ENCODE assay signal across 21 cellular contexts in the genomic region with DNA sequence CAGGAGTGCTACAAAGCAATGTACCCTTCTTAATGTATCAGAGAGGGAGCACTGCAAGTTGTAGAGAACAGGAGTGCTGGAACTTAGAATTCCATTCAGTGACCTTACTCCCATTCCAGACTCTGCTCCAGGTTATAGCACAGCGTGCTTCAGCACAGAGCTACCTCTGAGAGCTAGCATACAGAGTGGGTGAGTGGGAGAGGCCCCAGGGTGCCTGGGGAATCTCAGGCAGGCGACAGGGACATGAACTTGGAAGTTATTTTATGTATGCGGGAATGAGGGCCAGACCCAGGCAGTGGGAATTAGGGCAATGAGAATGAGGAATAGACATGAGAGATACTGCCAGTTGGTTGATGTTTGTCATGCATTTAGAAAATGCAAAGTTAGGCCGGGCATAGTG. TPM values are rescaled to one million over a fixed set of nuclear protein-coding genes. Genes with fewer than 3 reads are reported as not detected.
DNase-seq lines count a peak whose midpoint lies in the region; ATAC-seq, FAIRE-seq and TF ChIP-seq lines count a peak whose summit lies in the region.
"Had no signal": no experiment of that assay in that cellular context is flagged by ENCODE, and none has a peak within 500 bp of the region (broad histone marks: within the 10 kb centered on the region; RNA-seq: fewer than 3 reads in every experiment).

No MANE protein-coding gene starts in this region.

- DNase-seq in cardiac muscle cell (ENCODE audit: low read depth in 1 of 2, low spot score in 1 of 2) (peak in 1 of 2 donors; percentile 49), left ventricle myocardium inferior (no peak), endothelial cell of umbilical vein (ENCODE audit: low read depth, low spot score) (peak; percentile 0), heart right ventricle (no peak), left colon (no peak), COR-L47 (lab: John Stamatoyannopoulos, UW) (no peak)
- DNase-seq: C1 segment of cervical spinal cord; Caco-2; CD4-positive, alpha-beta memory T cell; DMS153; DND-41; GM23248; H7; HCEC 1CT had no signal

- no peak overlapping the region for H2AFZ ChIP-seq in endothelial cell of umbilical vein (ENCODE audit: low read depth, low read length)
- H2AFZ ChIP-seq: GM23248 had no signal

- no peak overlapping the region for H3K9ac ChIP-seq in endothelial cell of umbilical vein (replicated peaks; ENCODE audit: extremely low read depth, insufficient read depth, low read length)
- H3K9ac ChIP-seq: GM23248 had no signal

- intact Hi-C loops in left ventricle myocardium inferior (cut with micrococcal nuclease) (no loop called here), endothelial cell of umbilical vein (cut with micrococcal nuclease) (no loop called here), heart right ventricle (cut with DNase I) (no loop called here), left colon (cut with DNase I, micrococcal nuclease) (no loop called here)

- POLR2A ChIA-PET in endothelial cell of umbilical vein (lab: Charles Lee) = no interaction called here

- H3K79me2 ChIP-seq in endothelial cell of umbilical vein (ENCODE audit: control insufficient read depth, insufficient read depth, low read length) = no peaks in the 10 kb centered on the region

- dilution Hi-C loops in endothelial cell of umbilical vein (cut with MboI; ENCODE audit: extremely low pct_ligation_motif_present, low sequenced_read_pairs) = no loop called here

- H3K4me1 ChIP-seq in cardiac muscle cell (ENCODE audit: low read depth) = peaks cover 4% of the 10 kb centered on the region
- peaks cover 11% of the 10 kb centered on the region for H3K4me1 ChIP-seq in left ventricle myocardium inferior
- H3K4me1 ChIP-seq in endothelial cell of umbilical vein (ENCODE audit: control insufficient read depth, extremely low read depth, insufficient read depth, low read length) = no peaks in the 10 kb centered on the region
- H3K4me1 ChIP-seq in heart right ventricle = peaks cover 0 to 16% (median 0%) of the 10 kb centered on the region in 9 donors

- ATAC-seq in heart right ventricle = peak in 5 of 8 donors; percentile 43 to 74 (median 61)
- ATAC-seq in left colon = no peak

- no peaks in the 10 kb centered on the region for H4K20me1 ChIP-seq in endothelial cell of umbilical vein (replicated peaks; ENCODE audit: control insufficient read depth, extremely low read depth, insufficient read depth, low read length)

- H3K9me3 ChIP-seq in cardiac muscle cell (ENCODE audit: low read depth) (no peaks in the 10 kb centered on the region), left ventricle myocardium inferior (replicated peaks) (no peaks in the 10 kb centered on the region), endothelial cell of umbilical vein (replicated peaks; ENCODE audit: control insufficient read depth, insufficient read depth, low read length) (no peaks in the 10 kb centered on the region), heart right ventricle (no peaks in the 10 kb centered on the region)
- H3K9me3 ChIP-seq: Caco-2 had no signal

- H3K36me3 ChIP-seq in cardiac muscle cell = no peaks in the 10 kb centered on the region
- H3K36me3 ChIP-seq in left ventricle myocardium inferior = no peaks in the 10 kb centered on the region
- H3K36me3 ChIP-seq in endothelial cell of umbilical vein (ENCODE audit: control insufficient read depth in 2 of 2, extremely low read depth in 1 of 2, insufficient read depth in 2 of 2, low read length in 2 of 2) = no peaks in the 10 kb centered on the region
- H3K36me3 ChIP-seq in heart right ventricle = no peaks in the 10 kb centered on the region

- FAIRE-seq in endothelial cell of umbilical vein (lab: Jason Lieb, UNC) = no peak
- FAIRE-seq: G401.6, GM12892, GM19239, H1 had no signal

- no peak for TF ChIP-seq CTCF in cardiac muscle cell (IDR thresholded peaks at IDR 0.05; ENCODE audit: low read depth, low read length)
- TF ChIP-seq CTCF in left ventricle myocardium inferior (IDR thresholded peaks at IDR 0.05; ENCODE audit: borderline replicate concordance) = no peak
- TF ChIP-seq CTCF in endothelial cell of umbilical vein (IDR thresholded peaks at IDR 0.05; ENCODE audit: extremely low read depth in 1 of 2, insufficient read depth in 1 of 2, low read depth in 1 of 2, low read length in 2 of 2) = no peak
- TF ChIP-seq CTCF in heart right ventricle (IDR thresholded peaks at IDR 0.05) = no peak

- peak overlapping the region; percentile 28 for H3K27ac ChIP-seq in cardiac muscle cell
- H3K27ac ChIP-seq in left ventricle myocardium inferior (replicated peaks) = no peak overlapping the region
- no peak overlapping the region for H3K27ac ChIP-seq in endothelial cell of umbilical vein (ENCODE audit: insufficient read depth, low read depth, low read length)
- peak overlapping the region in 1 of 10 donors; percentile 43 for H3K27ac ChIP-seq in heart right ventricle
- H3K27ac ChIP-seq: GM23248 had no signal

- CTCF ChIA-PET in endothelial cell of umbilical vein (lab: Charles Lee) = no interaction called here

- no peak for TF ChIP-seq POLR2A in endothelial cell of umbilical vein (IDR thresholded peaks at IDR 0.05; ENCODE audit: low read depth, low read length)

- WGBS in heart right ventricle, 2 donors = 37 to 54% methylated on average over 4 of the region's 4 CpGs

- H3K27me3 ChIP-seq in cardiac muscle cell (no peaks in the 10 kb centered on the region), left ventricle myocardium inferior (ENCODE audit: low read depth) (no peaks in the 10 kb centered on the region), endothelial cell of umbilical vein (ENCODE audit: control insufficient read depth in 2 of 2, insufficient read depth in 2 of 2, low read length in 2 of 2) (peaks cover 0 to 3% of the 10 kb centered on the region in 2 experiments), heart right ventricle (no peaks in the 10 kb centered on the region)

- no peaks in the 10 kb centered on the region for H3K9me1 ChIP-seq in endothelial cell of umbilical vein (replicated peaks; ENCODE audit: control insufficient read depth, extremely low read depth, insufficient read depth, low read length)

- no TSS peak for BruUV-seq in endothelial cell of umbilical vein (replicated peaks; lab: Mats Ljungman, UMichigan)

- no peak overlapping the region for H3K4me2 ChIP-seq in endothelial cell of umbilical vein (ENCODE audit: insufficient read depth, low read length)

- no peak overlapping the region for H3K4me3 ChIP-seq in cardiac muscle cell
- no peak overlapping the region for H3K4me3 ChIP-seq in left ventricle myocardium inferior
- H3K4me3 ChIP-seq in endothelial cell of umbilical vein (replicated peaks in 1 of 3; ENCODE audit: insufficient read depth in 1 of 3, low read depth in 1 of 3, low read length in 3 of 3) = no peak overlapping the region
- no peak overlapping the region for H3K4me3 ChIP-seq in heart right ventricle
- H3K4me3 ChIP-seq: GM23248 had no signal

TF ChIP-seq in endothelial cell of umbilical vein, 7 proteins besides CTCF, POLR2A, EP300 and RAD21:
- TF ChIP-seq GATA2 (IDR thresholded peaks at IDR 0.05; ENCODE audit: insufficient read depth, insufficient read length, low read depth, low read length) (no peak), FOS (IDR thresholded peaks at IDR 0.05; ENCODE audit: borderline replicate concordance, insufficient read depth, low read length) (no peak), POLR2AphosphoS5 (IDR thresholded peaks at IDR 0.05; ENCODE audit: insufficient read depth, low read depth, low read length) (no peak), JUN (IDR thresholded peaks at IDR 0.05; ENCODE audit: borderline replicate concordance, insufficient read depth, insufficient read length, low read depth) (no peak), EZH2 (IDR thresholded peaks at IDR 0.05; ENCODE audit: borderline replicate concordance, low read depth, low read length, severe bottlenecking) (no peak), MYC (IDR thresholded peaks at IDR 0.05; ENCODE audit: low read depth, low read length) (no peak)
- TF ChIP-seq, protein P1, sequence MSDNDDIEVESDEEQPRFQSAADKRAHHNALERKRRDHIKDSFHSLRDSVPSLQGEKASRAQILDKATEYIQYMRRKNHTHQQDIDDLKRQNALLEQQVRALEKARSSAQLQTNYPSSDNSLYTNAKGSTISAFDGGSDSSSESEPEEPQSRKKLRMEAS (IDR thresholded peaks at IDR 0.05; ENCODE audit: insufficient read depth, insufficient read length) = no peak
TF ChIP-seq in endothelial cell of umbilical vein: peak in this region for 0.

RNA-seq across cellular contexts. Expression of a gene that starts 3.7 kb away (rescaled TPM):
- total RNA-seq in cardiac muscle cell (not detected in 2 replicates), left ventricle myocardium inferior (0.14 TPM), endothelial cell of umbilical vein (not detected in 2 replicates), heart right ventricle (under 1 TPM in 9 of 10 donors, not detected in 1; 0.15 to 0.92 (median 0.42) TPM), left colon (1 to 10 TPM; 2.3 to 3.6 TPM)
- polyA plus RNA-seq in cardiac muscle cell (not detected in 2 replicates), endothelial cell of umbilical vein (not detected in 2 replicates), heart right ventricle (under 1 TPM in 1 of 2 donors, not detected in 1; 0.07 TPM)
- not detected in 2 replicates for polyA plus RNA-seq in endothelial cell of umbilical vein (2011; cell fraction: cytosol; rRNA removed)
- polyA plus RNA-seq in endothelial cell of umbilical vein (2011; cell fraction: nucleus; rRNA removed) = not detected in 2 replicates
- not detected in 2 replicates for polyA plus RNA-seq in endothelial cell of umbilical vein (2012)
- not detected in 2 replicates for polyA minus RNA-seq in endothelial cell of umbilical vein
- not detected for polyA minus RNA-seq in endothelial cell of umbilical vein (2011; cell fraction: cytosol; rRNA and poly(A)+ RNA removed)
- not detected in 2 replicates for polyA minus RNA-seq in endothelial cell of umbilical vein (2011; cell fraction: nucleus; rRNA and poly(A)+ RNA removed)
- total RNA-seq: A172; A673; CD4-positive, alpha-beta memory T cell; GM23248; H1; H7 had no signal
- polyA plus RNA-seq: BJ; CD4-positive, alpha-beta memory T cell; GM23248 had no signal

RNA-seq across cellular contexts. Expression of a gene that starts 47.7 kb away (rescaled TPM):
- total RNA-seq in cardiac muscle cell (not detected in 2 replicates), left ventricle myocardium inferior (not detected), endothelial cell of umbilical vein (not detected in 2 replicates), heart right ventricle (under 1 TPM in 1 of 10 donors, not detected in 9; 0.20 TPM), left colon (not detected)
- polyA plus RNA-seq in cardiac muscle cell (not detected in 2 replicates), endothelial cell of umbilical vein (not detected in 2 replicates), heart right ventricle (not detected)
- not detected in 2 replicates for polyA plus RNA-seq in endothelial cell of umbilical vein (2011; cell fraction: cytosol; rRNA removed)
- not detected in 2 replicates for polyA plus RNA-seq in endothelial cell of umbilical vein (2011; cell fraction: nucleus; rRNA removed)
- polyA plus RNA-seq in endothelial cell of umbilical vein (2012) = not detected in 2 replicates
- not detected in 2 replicates for polyA minus RNA-seq in endothelial cell of umbilical vein
- not detected for polyA minus RNA-seq in endothelial cell of umbilical vein (2011; cell fraction: cytosol; rRNA and poly(A)+ RNA removed)
- not detected in 2 replicates for polyA minus RNA-seq in endothelial cell of umbilical vein (2011; cell fraction: nucleus; rRNA and poly(A)+ RNA removed)
- total RNA-seq: A172; A673; Caco-2; CD4-positive, alpha-beta memory T cell; GM23248 had no signal
- polyA plus RNA-seq: BJ; CD4-positive, alpha-beta memory T cell; GM23248 had no signal
